In genomic region chr10:91296471-91296870, GRCh38 we compare ENCODE assay signal across 10 cellular contexts.
DNase-seq lines count a peak whose midpoint lies in the region; TF ChIP-seq lines count a peak whose summit lies in the region.
"Had no signal": no experiment of that assay in that cellular context is flagged by ENCODE, and none has a peak within 500 bp of the region (broad histone marks: within the 10 kb centered on the region; RNA-seq: fewer than 3 reads in every experiment).

No MANE protein-coding gene starts in this region.

- H3K4me1 ChIP-seq in endodermal cell (ENCODE audit: control insufficient read depth, insufficient read depth, low read length): no peaks in the 10 kb centered on the region

- TF ChIP-seq CTCF in 22Rv1 (IDR thresholded peaks at IDR 0.05) (peak; percentile 41; the same call in 1 of the 2 replicates), GM12864 (IDR thresholded peaks at IDR 0.05; ENCODE audit: low read depth, low read length, missing control alignments) (peak; percentile 27), endodermal cell (conservative IDR thresholded peaks at IDR 0.05) (peak; percentile 72), GM20000 (IDR thresholded peaks at IDR 0.05; ENCODE audit: extremely low read depth, missing control alignments) (no peak)

- H3K27me3 Mint-ChIP-seq in endodermal cell (ENCODE audit: insufficient read depth): peaks cover 23% of the 10 kb centered on the region

- H3K27ac ChIP-seq in 22Rv1 (no peak overlapping the region), endodermal cell (ENCODE audit: low read depth, low read length) (no peak overlapping the region)

- no peak overlapping the region for H3K27ac Mint-ChIP-seq in endodermal cell
- H3K27ac Mint-ChIP-seq: activated T-helper 1 cell treated with anti-CD3 and anti-CD28 coated beads, Interleukin-12 subunit alpha, Interleukin-12 subunit beta, Interleukin-2, Interleukin-4 antibody, amounts not matched to agents 30 ng/mL and 10 ng/mL and 1 ng/mL, durations not matched to agents 14 hours and 24 hours and 36 hours; naive thymus-derived CD4-positive, alpha-beta T cell had no signal

- no peaks in the 10 kb centered on the region for H3K36me3 ChIP-seq in endodermal cell (ENCODE audit: control insufficient read depth, insufficient read depth, low read length)

- DNase-seq in GM12864 (ENCODE audit: low read depth): no peak
- peak; percentile 20 for DNase-seq in NCI-H2171 (lab: John Stamatoyannopoulos, UW)
- DNase-seq in endodermal cell: no peak
- no peak for DNase-seq in NK-92 (lab: John Stamatoyannopoulos, UW; ENCODE audit: unreplicated experiment)
- no peak for DNase-seq in GM20000 (ENCODE audit: low spot score)
- DNase-seq in stimulated activated CD4-positive, alpha-beta T cell treated with anti-CD3 and anti-CD28 coated beads, Interleukin-15, amount 100 ng/mL, for 24 hours: no peak
- DNase-seq in NCI-H187 treated with DMSO at 0.1 percent for 48 hours (lab: John Stamatoyannopoulos, UW): no peak
- DNase-seq: naive thymus-derived CD4-positive, alpha-beta T cell had no signal

- no peak overlapping the region for H3K9ac ChIP-seq in endodermal cell (ENCODE audit: extremely low read depth, low read length, poor library complexity, severe bottlenecking)

- no peaks in the 10 kb centered on the region for H3K9me3 ChIP-seq in endodermal cell (ENCODE audit: control insufficient read depth, low read length)

- no peaks in the 10 kb centered on the region for H3K9me3 Mint-ChIP-seq in endodermal cell
- H3K9me3 Mint-ChIP-seq: activated T-helper 1 cell treated with anti-CD3 and anti-CD28 coated beads, Interleukin-12 subunit alpha, Interleukin-12 subunit beta, Interleukin-2, Interleukin-4 antibody, amounts not matched to agents 30 ng/mL and 10 ng/mL and 1 ng/mL, durations not matched to agents 14 hours and 24 hours and 36 hours; naive thymus-derived CD4-positive, alpha-beta T cell had no signal

- 64% methylated on average over 2 of the region's 2 CpGs; no CpG with 5 or more reads in 1 of the 2 experiments for WGBS in endodermal cell (ENCODE audit: insufficient coverage in 1 of 2, insufficient read length in 1 of 2), 2 experiments

- H3K36me3 Mint-ChIP-seq in endodermal cell (ENCODE audit: low read depth): no peaks in the 10 kb centered on the region
- H3K36me3 Mint-ChIP-seq: naive thymus-derived CD4-positive, alpha-beta T cell had no signal

- H3K27me3 ChIP-seq in endodermal cell (ENCODE audit: control insufficient read depth, insufficient read depth, low read length, poor library complexity, severe bottlenecking): peaks cover 28% of the 10 kb centered on the region

- H3K4me1 Mint-ChIP-seq in endodermal cell: peaks cover 8% of the 10 kb centered on the region

- no peak overlapping the region for H3K4me3 ChIP-seq in GM12864 (ENCODE audit: low read depth, low read length)
- H3K4me3 ChIP-seq in endodermal cell (ENCODE audit: low read length): no peak overlapping the region

- H3K4me3 Mint-ChIP-seq in endodermal cell: no peak overlapping the region
- H3K4me3 Mint-ChIP-seq: activated T-helper 1 cell treated with anti-CD3 and anti-CD28 coated beads, Interleukin-12 subunit alpha, Interleukin-12 subunit beta, Interleukin-2, Interleukin-4 antibody, amounts not matched to agents 30 ng/mL and 10 ng/mL and 1 ng/mL, durations not matched to agents 14 hours and 24 hours and 36 hours; naive thymus-derived CD4-positive, alpha-beta T cell had no signal
